In genomic region chr13:80341098-80341701, GRCh38 we compare ENCODE assay signal across 8 cellular contexts. TPM values are rescaled to one million over a fixed set of nuclear protein-coding genes. Genes with fewer than 3 reads are reported as not detected.
DNase-seq lines count a peak whose midpoint lies in the region; ATAC-seq and TF ChIP-seq lines count a peak whose summit lies in the region.

A gene with protein sequence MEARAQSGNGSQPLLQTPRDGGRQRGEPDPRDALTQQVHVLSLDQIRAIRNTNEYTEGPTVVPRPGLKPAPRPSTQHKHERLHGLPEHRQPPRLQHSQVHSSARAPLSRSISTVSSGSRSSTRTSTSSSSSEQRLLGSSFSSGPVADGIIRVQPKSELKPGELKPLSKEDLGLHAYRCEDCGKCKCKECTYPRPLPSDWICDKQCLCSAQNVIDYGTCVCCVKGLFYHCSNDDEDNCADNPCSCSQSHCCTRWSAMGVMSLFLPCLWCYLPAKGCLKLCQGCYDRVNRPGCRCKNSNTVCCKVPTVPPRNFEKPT (minus strand): TSS chr13:80341126. CDS start chr13:80337705, 3,421 bp downstream.

- H3K27me3 ChIP-seq in HL-60 (ENCODE audit: insufficient read depth, poor library complexity, severe bottlenecking): no peaks in the 10 kb centered on the region

- intact Hi-C loops in Right ventricle myocardium superior (cut with DNase I): loop anchor here (2.0 to 5.0 kb wide), 2 partner anchors 200 to 564 kb away; no protein-coding TSS in a partner anchor

- peak within 1 kb of the TSS; percentile 96 for H3K27ac ChIP-seq in HL-60 (replicated peaks)
- H3K27ac ChIP-seq in adipose tissue (ENCODE audit: low read depth, low read length): peak within 1 kb of the TSS; percentile 40

- TF ChIP-seq CTCF in HL-60 (IDR thresholded peaks at IDR 0.05; ENCODE audit: insufficient read depth, low read length): no peak

- ATAC-seq in GM21390 (IDR thresholded peaks at IDR 0.05; ENCODE audit: unreplicated experiment): peak; percentile 55
- ATAC-seq in Right ventricle myocardium superior (ENCODE audit: poor library complexity): peak; percentile 74

- DNase-seq in DMS53 (lab: John Stamatoyannopoulos, UW) (peak; percentile 91), HL-60 (ENCODE audit: low read depth in 1 of 2, low spot score in 1 of 2) (peak; percentile 75 to 97), NOMO-1 treated with dmso at 0.1 percent for 144 hours (lab: John Stamatoyannopoulos, UW; ENCODE audit: unreplicated experiment) (peak; percentile 77), Right ventricle myocardium superior (peak; percentile 97), nucleus accumbens (lab: John Stamatoyannopoulos, UW) (peak; percentile 54 to 96 (median 91)), NCI-H187 (lab: John Stamatoyannopoulos, UW) (no peak)

- WGBS in adipose tissue, 3 donors: 0 to 2% (median 1%) methylated on average over 41 to 55 of the region's 55 CpGs

- H3K4me3 ChIP-seq in HL-60 (replicated peaks; ENCODE audit: insufficient read depth, low read length): peak within 1 kb of the TSS; percentile 88

RNA-seq across cellular contexts. Expression of the gene that starts here (rescaled TPM):
- polyA plus RNA-seq in adipose tissue: 10 to 100 TPM; 15.6 to 68.5 (median 64.0) TPM
- 35.8 TPM for total RNA-seq in Right ventricle myocardium superior

Comparison
In these comparisons a context has a peak if more than half of its experiments do, and no peak if none do; other contexts are left out.
1. DNase-seq: peak in DMS53 (single experiment), HL-60 (2 of 2), NOMO-1 treated with dmso at 0.1 percent for 144 hours (single experiment), Right ventricle myocardium superior (single experiment) and nucleus accumbens (56 of 56); none in NCI-H187 (0 of 2).